8 cellular contexts compared by ENCODE assay signal in the genomic region with DNA sequence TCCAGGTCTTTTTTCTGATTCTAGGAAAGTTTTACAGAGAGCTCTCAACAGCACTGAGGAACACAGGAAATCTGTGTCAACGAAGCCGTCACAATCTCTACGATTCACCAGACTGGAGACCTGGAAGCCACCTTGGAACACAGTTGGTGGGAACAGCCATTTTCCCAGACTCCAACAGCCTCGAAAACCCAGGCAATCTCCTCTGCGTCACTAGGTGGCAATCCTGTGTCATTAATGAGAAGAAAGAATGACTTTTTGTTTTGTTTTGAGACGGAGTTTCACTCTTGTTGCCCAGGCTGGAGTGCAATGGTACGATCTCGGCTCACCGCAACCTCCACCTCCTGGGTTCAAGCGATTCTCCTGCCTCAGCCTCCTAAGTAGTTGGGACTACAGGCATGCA. TPM values are rescaled to one million over a fixed set of nuclear protein-coding genes. Genes with fewer than 3 reads are reported as not detected.
A peak's percentile ranks its signal among the peaks of the same experiment; 100 is the strongest.
DNase-seq lines count a peak whose midpoint lies in the region; ATAC-seq and TF ChIP-seq lines count a peak whose summit lies in the region.
"Not testable (repeated sequence)": the region's sequence is repeated elsewhere in the genome, so short reads cannot be mapped to it uniquely, and the experiment has no call there.

No MANE protein-coding gene starts in this region.

- not testable (repeated sequence) for H3K4me1 ChIP-seq in HEK293 (ENCODE audit: control insufficient read depth, insufficient read depth, low read length); OCI-LY7 (ENCODE audit: insufficient read depth, low read length, poor library complexity, severe bottlenecking); adrenal gland (replicated peaks in 1 of 2)
- peaks cover 0 to 13% (median 6%) of the 10 kb centered on the region in 9 donors for H3K4me1 ChIP-seq in heart right ventricle
- peaks cover 11% of the 10 kb centered on the region for H3K4me1 ChIP-seq in upper lobe of right lung

- H3K4me3 Mint-ChIP-seq in neural crest cell, result not testable (repeated sequence)

- not testable (repeated sequence) for H4K20me1 ChIP-seq in OCI-LY7 (ENCODE audit: insufficient read depth, low read length)

- not testable (repeated sequence) for TF ChIP-seq POLR2A in adrenal gland (IDR thresholded peaks at IDR 0.05)

- POLR2A ChIA-PET in HEK293 (lab: Yijun Ruan, JAX); OCI-LY7 (lab: Charles Lee): not testable (repeated sequence)

- H3K9me3 ChIP-seq in HEK293 (ENCODE audit: control insufficient read depth, insufficient read depth, low read depth, low read length); OCI-LY7 (ENCODE audit: low read length); adrenal gland (replicated peaks in 1 of 3); heart right ventricle; upper lobe of right lung: not testable (repeated sequence)

- not testable (repeated sequence) for H3K9me3 Mint-ChIP-seq in neural crest cell

- H3K79me2 ChIP-seq in OCI-LY7 (ENCODE audit: insufficient read depth, low read depth, low read length), result not testable (repeated sequence)

- intact Hi-C loops in OCI-LY7 (cut with micrococcal nuclease; ENCODE audit: unreplicated experiment); adrenal gland (cut with DNase I); heart right ventricle (cut with DNase I); upper lobe of right lung (cut with DNase I): not testable (repeated sequence)

- H3K27ac Mint-ChIP-seq in neural crest cell (ENCODE audit: unreplicated experiment), result not testable (repeated sequence)

- not testable (repeated sequence) for H3K27me3 Mint-ChIP-seq in neural crest cell (ENCODE audit: low read depth)

- H3K4me3 ChIP-seq in HEK293 (ENCODE audit: low read depth, low read length); OCI-LY7 (ENCODE audit: low read depth, low read length, poor library complexity, severe bottlenecking); adrenal gland; heart right ventricle; upper lobe of right lung: not testable (repeated sequence)

- H3K27me3 ChIP-seq in adrenal gland, heart right ventricle, upper lobe of right lung: not testable (repeated sequence)

- TF ChIP-seq CTCF in HEK293 (tag by site-specific recombination; IDR thresholded peaks at IDR 0.05) (0 out of 2 replicates have a peak, but pooled peaks have one; percentile 10), OCI-LY7 (conservative IDR thresholded peaks at IDR 0.05; ENCODE audit: low read length) (peak; percentile 29; the same call in 1 of the 2 replicates), adrenal gland (IDR thresholded peaks at IDR 0.05) (peak in 4 of 6 experiments; percentile 25 to 39 (median 27)), heart right ventricle (IDR thresholded peaks at IDR 0.05) (peak in 5 of 9 donors; percentile 10 to 32 (median 25)), neural crest cell (conservative IDR thresholded peaks at IDR 0.05) (peak; percentile 40), upper lobe of right lung (IDR thresholded peaks at IDR 0.05) (peak; percentile 11)

- not testable (repeated sequence) for H3K4me1 Mint-ChIP-seq in neural crest cell

- not testable (repeated sequence) for H2AFZ ChIP-seq in OCI-LY7 (ENCODE audit: low read length)

- CTCF ChIA-PET in HEK293 (lab: Yijun Ruan, JAX), result interaction anchor here (0.7 kb wide), 1 partner anchor 450 kb away, joined by 3 read pairs; no protein-coding TSS in a partner anchor
- CTCF ChIA-PET in OCI-LY7 (lab: Charles Lee; ENCODE audit: unreplicated experiment), result not testable (repeated sequence)

- H3K36me3 ChIP-seq in HEK293 (ENCODE audit: control insufficient read depth in 2 of 2, insufficient read depth in 1 of 2, low read length in 2 of 2) (peaks cover under 1 to 33% of the 10 kb centered on the region in 2 experiments; a peak in 2 of 3 replicates), OCI-LY7 (ENCODE audit: insufficient read depth, low read length) (peaks cover 32% of the 10 kb centered on the region), heart right ventricle (peaks cover 0 to 94% (median 3%) of the 10 kb centered on the region in 9 donors), upper lobe of right lung (peaks cover 14% of the 10 kb centered on the region)
- not testable (repeated sequence) for H3K36me3 ChIP-seq in adrenal gland (replicated peaks in 1 of 2)

- peaks cover 12% of the 10 kb centered on the region for H3K36me3 Mint-ChIP-seq in neural crest cell (ENCODE audit: low read depth)

- WGBS in adrenal gland, 4 donors, result 79 to 90% (median 83%) methylated on average over 10 of the region's 10 CpGs
- 82 to 88% methylated on average over 10 of the region's 10 CpGs for WGBS in heart right ventricle, 2 donors

- not testable (repeated sequence) for H3K4me2 ChIP-seq in OCI-LY7 (ENCODE audit: low read length)

- ATAC-seq in heart right ventricle, upper lobe of right lung: not testable (repeated sequence)

- not testable (repeated sequence) for H3K27ac ChIP-seq in HEK293 (ENCODE audit: extremely low read depth, low read depth, low read length); OCI-LY7 (ENCODE audit: low read depth, low read length, poor library complexity, severe bottlenecking); adrenal gland; heart right ventricle; upper lobe of right lung

- H3K9me2 ChIP-seq in OCI-LY7 (ENCODE audit: insufficient read depth, low read length), result not testable (repeated sequence)

- not testable (repeated sequence) for BruUV-seq in OCI-LY7 (replicated peaks; lab: Mats Ljungman, UMichigan)

- DNase-seq in DMS 273 (lab: John Stamatoyannopoulos, UW; ENCODE audit: unreplicated experiment) (peak; percentile 21), adrenal gland (peak in 1 of 7 donors; percentile 21), dermis blood vessel endothelial cell (peak; percentile 30)
- not testable (repeated sequence) for DNase-seq in OCI-LY7 (ENCODE audit: low spot score); heart right ventricle; neural crest cell (ENCODE audit: low read depth, low spot score); upper lobe of right lung

TF ChIP-seq in HEK293, 187 proteins besides CTCF, POLR2A, EP300 and RAD21:
- TF ChIP-seq ZNF654 (tag by site-specific recombination; IDR thresholded peaks at IDR 0.05; ENCODE audit: low read depth), result peak; percentile 38

RNA-seq across cellular contexts. Expression of a gene that starts 39.6 kb away (rescaled TPM):
- 87.9 and 93.9 TPM in 2 replicates for total RNA-seq in OCI-LY7 (2014; rRNA removed; shearing (Covaris generic))
- 128 and 155 TPM in 2 replicates for total RNA-seq in OCI-LY7 (2022)
- total RNA-seq in adrenal gland, result 1 to 10 TPM in 7 of 8 donors, under 1 TPM in 1; 0.88 to 2.9 (median 1.4) TPM
- polyA plus RNA-seq in adrenal gland, result 1 to 10 TPM in 1 of 3 donors, under 1 TPM in 2; 0.37 to 1.4 (median 0.48) TPM
- total RNA-seq in dermis blood vessel endothelial cell, result 13.6 and 61.3 TPM in 2 replicates
- total RNA-seq in heart right ventricle, result 1 to 10 TPM in 2 of 10 donors, under 1 TPM in 7, not detected in 1; 0.16 to 5.9 (median 0.62) TPM
- under 1 TPM in 1 of 2 donors, not detected in 1; 0.22 TPM for polyA plus RNA-seq in heart right ventricle
- 95.3 and 99.2 TPM in 2 replicates for total RNA-seq in neural crest cell
- 1.7 TPM for total RNA-seq in upper lobe of right lung
